ENCODE assay signal across 11 cellular contexts in genomic region chr5:32572778-32573480, GRCh38. TPM values are rescaled to one million over a fixed set of nuclear protein-coding genes. Genes with fewer than 3 reads are reported as not detected.
DNase-seq lines count a peak whose midpoint lies in the region; ATAC-seq, FAIRE-seq and TF ChIP-seq lines count a peak whose summit lies in the region.
"Had no signal": no experiment of that assay in that cellular context is flagged by ENCODE, and none has a peak within 500 bp of the region (broad histone marks: within the 10 kb centered on the region; RNA-seq: fewer than 3 reads in every experiment).

No MANE protein-coding gene starts in this region.

- H3K4me1 Mint-ChIP-seq in CD4-positive, CD25-positive, alpha-beta regulatory T cell, result peaks cover 9 to 46% (median 19%) of the 10 kb centered on the region in 4 donors
- H3K4me1 Mint-ChIP-seq: neural crest cell had no signal

- H3K36me3 Mint-ChIP-seq in CD4-positive, CD25-positive, alpha-beta regulatory T cell, result peaks cover 3% of the 10 kb centered on the region

- H3K27me3 ChIP-seq in CD4-positive, CD25-positive, alpha-beta regulatory T cell (ENCODE audit: control insufficient read depth, insufficient read depth, low read length), result no peaks in the 10 kb centered on the region
- no peaks in the 10 kb centered on the region for H3K27me3 ChIP-seq in transverse colon

- intact Hi-C loops in lower leg skin (cut with DNase I; ENCODE audit: low total_unique reads) (no loop called here), transverse colon (cut with DNase I; ENCODE audit: low total_unique reads) (no loop called here)

- no peaks in the 10 kb centered on the region for H3K9me3 ChIP-seq in CD4-positive, CD25-positive, alpha-beta regulatory T cell (ENCODE audit: control insufficient read depth in 2 of 2, low read length in 2 of 2)
- no peaks in the 10 kb centered on the region for H3K9me3 ChIP-seq in transverse colon

- in situ Hi-C loops in transverse colon (cut with MboI; ENCODE audit: low pct_ligation_motif_present in 1 of 4, low pct_unique_long_range_greater_than_20kb in 1 of 4, low sequenced_read_pairs in 3 of 4), result no loop called here

- H3K4me3 ChIP-seq in CD4-positive, CD25-positive, alpha-beta regulatory T cell (ENCODE audit: low read depth, low read length), result peak overlapping the region; percentile 38
- H3K4me3 ChIP-seq in lower leg skin (ENCODE audit: low read depth, poor library complexity, severe bottlenecking) (no peak overlapping the region), transverse colon (no peak overlapping the region)

- peak in 1 of 3 donors; percentile 44 for DNase-seq in CD4-positive, CD25-positive, alpha-beta regulatory T cell
- DNase-seq in lower leg skin (ENCODE audit: low spot score in 2 of 2), result no peak
- DNase-seq in HTR-8/SVneo (ENCODE audit: insufficient read length, low spot score), result no peak
- DNase-seq in HK-2 (ENCODE audit: unreplicated experiment), result no peak
- no peak for DNase-seq in transverse colon
- DNase-seq: NCI-H82 had no signal

- no peak for TF ChIP-seq POLR2A in lower leg skin (IDR thresholded peaks at IDR 0.05)
- no peak for TF ChIP-seq POLR2A in transverse colon (IDR thresholded peaks at IDR 0.05)

- peaks cover 4% of the 10 kb centered on the region for H3K36me3 ChIP-seq in CD4-positive, CD25-positive, alpha-beta regulatory T cell (ENCODE audit: control insufficient read depth, insufficient read depth, low read length)
- no peaks in the 10 kb centered on the region for H3K36me3 ChIP-seq in transverse colon

- TF ChIP-seq CTCF in lower leg skin (IDR thresholded peaks at IDR 0.05), result no peak
- TF ChIP-seq CTCF in transverse colon (IDR thresholded peaks at IDR 0.05), result no peak

- H3K4me3 Mint-ChIP-seq in CD4-positive, CD25-positive, alpha-beta regulatory T cell, result peak overlapping the region; percentile 33 to 87 (median 52)
- H3K4me3 Mint-ChIP-seq: neural crest cell had no signal

- no peaks in the 10 kb centered on the region for H3K9me3 Mint-ChIP-seq in CD4-positive, CD25-positive, alpha-beta regulatory T cell

- TF ChIP-seq EP300 in transverse colon (IDR thresholded peaks at IDR 0.05; ENCODE audit: low read depth), result no peak

- H3K27ac ChIP-seq in CD4-positive, CD25-positive, alpha-beta regulatory T cell (ENCODE audit: insufficient read depth, low read length, poor library complexity, severe bottlenecking), result peak overlapping the region; percentile 44
- H3K27ac ChIP-seq in transverse colon, result peak overlapping the region in 1 of 4 donors; percentile 32

- no peaks in the 10 kb centered on the region for H3K27me3 Mint-ChIP-seq in CD4-positive, CD25-positive, alpha-beta regulatory T cell

- ATAC-seq in CD4-positive, CD25-positive, alpha-beta regulatory T cell (ENCODE audit: low read depth in 2 of 2), result peak; percentile 42 to 61
- ATAC-seq in GM19043 (IDR thresholded peaks at IDR 0.05; ENCODE audit: low read depth, unreplicated experiment), result peak; percentile 92
- ATAC-seq in HG02759 (IDR thresholded peaks at IDR 0.05; ENCODE audit: unreplicated experiment), result peak; percentile 95
- ATAC-seq in HG03521 (IDR thresholded peaks at IDR 0.05; ENCODE audit: unreplicated experiment), result peak; percentile 88

- FAIRE-seq in HTR-8/SVneo (lab: Jason Lieb, UNC), result no peak
- FAIRE-seq: TTC549 had no signal

- peaks cover 15% of the 10 kb centered on the region for H3K4me1 ChIP-seq in CD4-positive, CD25-positive, alpha-beta regulatory T cell (ENCODE audit: control insufficient read depth, insufficient read depth, low read length, poor library complexity, severe bottlenecking)
- H3K4me1 ChIP-seq in transverse colon, result peaks cover 0 to 7% (median 0%) of the 10 kb centered on the region in 4 donors

- H3K27ac Mint-ChIP-seq in CD4-positive, CD25-positive, alpha-beta regulatory T cell, result peak overlapping the region in 1 of 3 donors; percentile 75

- 84 to 85% methylated on average over 8 of the region's 8 CpGs for WGBS in lower leg skin, 2 donors
- WGBS in transverse colon (ENCODE audit: low coverage in 1 of 2), 2 donors, result 58 to 64% methylated on average over 6 to 8 of the region's 8 CpGs

RNA-seq across cellular contexts. Expression of gene SUB1, which starts 12.4 kb away (rescaled TPM):
- 379 TPM for total RNA-seq in CD4-positive, CD25-positive, alpha-beta regulatory T cell
- polyA plus RNA-seq in CD4-positive, CD25-positive, alpha-beta regulatory T cell, result 100 to 1,000 TPM; 566 to 848 (median 647) TPM
- total RNA-seq in lower leg skin (100 to 1,000 TPM in 2 of 4 donors, 10 to 100 TPM in 2; 63.0 to 137 (median 102) TPM), transverse colon (100 to 1,000 TPM in 1 of 4 donors, 10 to 100 TPM in 3; 30.3 to 126 (median 78.8) TPM)
